In the genomic region with DNA sequence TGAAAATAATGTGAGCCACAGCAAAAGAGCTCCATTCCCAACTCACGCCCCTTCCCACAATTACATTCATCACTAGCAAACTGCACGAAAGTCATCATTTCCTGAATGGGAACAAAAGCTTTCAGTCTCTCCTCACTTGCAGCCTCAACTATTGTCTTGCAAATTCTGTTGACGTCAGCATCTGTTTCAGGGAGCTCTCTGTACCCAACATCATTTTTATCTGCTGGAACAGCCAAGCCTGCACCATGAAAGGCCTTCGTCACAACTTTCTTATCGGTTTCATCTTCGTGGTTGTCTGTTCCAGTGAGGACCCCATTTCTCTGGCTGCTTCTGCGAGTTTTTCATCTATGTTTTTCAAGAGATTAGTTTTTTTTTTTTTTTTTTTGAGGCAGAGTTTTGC, we compare ENCODE assay signal across 11 cellular contexts.
A peak's percentile ranks its signal among the peaks of the same experiment; 100 is the strongest.
DNase-seq lines count a peak whose midpoint lies in the region; ATAC-seq lines count a peak whose summit lies in the region.
"Had no signal": no experiment of that assay in that cellular context is flagged by ENCODE, and none has a peak within 500 bp of the region (broad histone marks: within the 10 kb centered on the region; RNA-seq: fewer than 3 reads in every experiment).

No MANE protein-coding gene starts in this region.

- CTCF ChIA-PET in activated naive CD4-positive, alpha-beta T cell treated with anti-CD3 and anti-CD28 coated beads, Interleukin-2, amount 10 ng/mL, durations not matched to agents 7 days and 5 days (lab: Charles Lee), result no interaction called here

- H3K9me3 Mint-ChIP-seq in activated naive CD4-positive, alpha-beta T cell treated with anti-CD3 and anti-CD28 coated beads, Interleukin-2, amount 10 ng/mL, durations not matched to agents 7 days and 5 days, result no peaks in the 10 kb centered on the region
- H3K9me3 Mint-ChIP-seq in T-helper 2 cell treated with Interferon-gamma antibody and Interleukin-4, amounts not matched to agents 5 μg/mL and 100 μg/mL, for 36 hours, result no peaks in the 10 kb centered on the region
- H3K9me3 Mint-ChIP-seq in effector memory CD8-positive, alpha-beta T cell, result no peaks in the 10 kb centered on the region

- H3K27ac Mint-ChIP-seq in activated naive CD4-positive, alpha-beta T cell treated with anti-CD3 and anti-CD28 coated beads, Interleukin-2, amount 10 ng/mL, durations not matched to agents 7 days and 5 days, result peak overlapping the region; percentile 50
- H3K27ac Mint-ChIP-seq in T-helper 2 cell treated with Interferon-gamma antibody and Interleukin-4, amounts not matched to agents 5 μg/mL and 100 μg/mL, for 36 hours, result no peak overlapping the region
- no peak overlapping the region for H3K27ac Mint-ChIP-seq in effector memory CD8-positive, alpha-beta T cell

- peak; percentile 31 for ATAC-seq in effector memory CD8-positive, alpha-beta T cell (replicated peaks)

- no peak overlapping the region for H3K4me3 Mint-ChIP-seq in activated naive CD4-positive, alpha-beta T cell treated with anti-CD3 and anti-CD28 coated beads, Interleukin-2, amount 10 ng/mL, durations not matched to agents 7 days and 5 days
- H3K4me3 Mint-ChIP-seq in T-helper 2 cell treated with Interferon-gamma antibody and Interleukin-4, amounts not matched to agents 5 μg/mL and 100 μg/mL, for 36 hours, result peak overlapping the region; percentile 40
- peak overlapping the region in 1 of 2 donors; percentile 1 for H3K4me3 Mint-ChIP-seq in effector memory CD8-positive, alpha-beta T cell

- peaks cover 25% of the 10 kb centered on the region for H3K4me1 Mint-ChIP-seq in activated naive CD4-positive, alpha-beta T cell treated with anti-CD3 and anti-CD28 coated beads, Interleukin-2, amount 10 ng/mL, durations not matched to agents 7 days and 5 days
- H3K4me1 Mint-ChIP-seq in T-helper 2 cell treated with Interferon-gamma antibody and Interleukin-4, amounts not matched to agents 5 μg/mL and 100 μg/mL, for 36 hours (ENCODE audit: low read depth), result peaks cover 13% of the 10 kb centered on the region
- H3K4me1 Mint-ChIP-seq in effector memory CD8-positive, alpha-beta T cell (ENCODE audit: low read depth in 2 of 2), result peaks cover 8 to 11% of the 10 kb centered on the region in 2 donors

- H3K36me3 Mint-ChIP-seq in activated naive CD4-positive, alpha-beta T cell treated with anti-CD3 and anti-CD28 coated beads, Interleukin-2, amount 10 ng/mL, durations not matched to agents 7 days and 5 days, result no peaks in the 10 kb centered on the region
- no peaks in the 10 kb centered on the region for H3K36me3 Mint-ChIP-seq in T-helper 2 cell treated with Interferon-gamma antibody and Interleukin-4, amounts not matched to agents 5 μg/mL and 100 μg/mL, for 36 hours (ENCODE audit: low read depth)
- H3K36me3 Mint-ChIP-seq in effector memory CD8-positive, alpha-beta T cell (ENCODE audit: insufficient read depth), result peaks cover 3% of the 10 kb centered on the region

- peak; percentile 38 for DNase-seq in activated naive CD4-positive, alpha-beta T cell treated with anti-CD3 and anti-CD28 coated beads, Interleukin-2, amount 10 ng/mL, durations not matched to agents 7 days and 5 days
- DNase-seq in activated naive CD4-positive, alpha-beta T cell (lab: John Stamatoyannopoulos, UW), result no peak
- DNase-seq in T-helper 2 cell treated with Interferon-gamma antibody and Interleukin-4, amounts not matched to agents 5 μg/mL and 100 μg/mL, for 36 hours (ENCODE audit: low spot score), result no peak
- no peak for DNase-seq in effector memory CD8-positive, alpha-beta T cell
- DNase-seq in pons (ENCODE audit: low spot score) (peak; percentile 85), GM19238 (ENCODE audit: insufficient read length, low spot score) (no peak), kidney glomerular epithelial cell (lab: John Stamatoyannopoulos, UW) (no peak)
- DNase-seq in stimulated activated CD4-positive, alpha-beta T cell treated with anti-CD3 and anti-CD28 coated beads, Interleukin-15, amount 100 ng/mL, for 24 hours, result no peak
- DNase-seq: aorta, heart left ventricle, NCI-H446 treated with DMSO at 0.1 percent for 48 hours had no signal

- H3K27me3 Mint-ChIP-seq in activated naive CD4-positive, alpha-beta T cell treated with anti-CD3 and anti-CD28 coated beads, Interleukin-2, amount 10 ng/mL, durations not matched to agents 7 days and 5 days, result peaks cover 40% of the 10 kb centered on the region
- H3K27me3 Mint-ChIP-seq in T-helper 2 cell treated with Interferon-gamma antibody and Interleukin-4, amounts not matched to agents 5 μg/mL and 100 μg/mL, for 36 hours (ENCODE audit: low read depth), result peaks cover 13% of the 10 kb centered on the region
- H3K27me3 Mint-ChIP-seq in effector memory CD8-positive, alpha-beta T cell, result peaks cover 18 to 42% of the 10 kb centered on the region in 2 donors

Comparison
In these comparisons a context has a peak if more than half of its experiments do, and no peak if none do; other contexts are left out.
1. DNase-seq: peak in activated naive CD4-positive, alpha-beta T cell treated with anti-CD3 and anti-CD28 coated beads, Interleukin-2, amount 10 ng/mL, durations not matched to agents 7 days and 5 days (single experiment) and pons (single experiment); none in activated naive CD4-positive, alpha-beta T cell (0 of 4), T-helper 2 cell treated with Interferon-gamma antibody and Interleukin-4, amounts not matched to agents 5 μg/mL and 100 μg/mL, for 36 hours (single experiment), effector memory CD8-positive, alpha-beta T cell (0 of 3), stimulated activated CD4-positive, alpha-beta T cell treated with anti-CD3 and anti-CD28 coated beads, Interleukin-15, amount 100 ng/mL, for 24 hours (single experiment), GM19238 (single experiment) and kidney glomerular epithelial cell (single experiment).